1 cellular context compared by ENCODE assay signal in the genomic region with DNA sequence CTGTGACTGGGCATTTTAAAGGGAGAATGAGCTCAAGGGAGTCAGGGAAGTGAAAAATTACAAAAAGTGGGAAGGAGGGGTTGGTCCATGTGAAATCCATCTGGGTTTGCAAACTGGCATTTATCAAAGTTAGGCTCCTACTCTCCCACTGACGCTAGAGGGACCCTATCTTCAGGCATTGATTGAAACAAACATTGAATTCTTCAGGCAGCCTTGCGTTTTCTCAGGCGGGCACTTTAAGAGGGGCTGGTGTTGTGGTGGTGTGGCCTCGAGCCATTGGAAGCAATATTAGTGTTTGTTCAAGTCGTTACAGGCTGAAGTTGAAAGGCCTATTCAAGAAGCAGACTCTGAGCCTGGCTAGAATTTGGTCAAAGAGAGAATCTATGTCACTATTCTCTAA.
TF ChIP-seq lines count a peak whose summit lies in the region.

No MANE protein-coding gene starts in this region.

TF ChIP-seq in SK-N-SH, 30 proteins besides CTCF, POLR2A, EP300 and RAD21 (continued from another document):
- no peak for TF ChIP-seq EZH2phosphoT487 (IDR thresholded peaks at IDR 0.05; ENCODE audit: borderline replicate concordance, low read depth)
- TF ChIP-seq NRF1 (IDR thresholded peaks at IDR 0.05; ENCODE audit: low read depth, low read length) = no peak
- TF ChIP-seq SMC3 (IDR thresholded peaks at IDR 0.05; ENCODE audit: low read depth, low read length) = no peak
- TF ChIP-seq GABPA (IDR thresholded peaks at IDR 0.05; ENCODE audit: low read depth) = no peak
- TF ChIP-seq TEAD4 (IDR thresholded peaks at IDR 0.05; ENCODE audit: borderline replicate concordance, insufficient read depth) = no peak
- no peak for TF ChIP-seq JUND (IDR thresholded peaks at IDR 0.05)
- TF ChIP-seq FOXM1 (IDR thresholded peaks at IDR 0.05; ENCODE audit: low read depth) = no peak
- no peak for TF ChIP-seq MEF2A (IDR thresholded peaks at IDR 0.05; ENCODE audit: borderline replicate concordance, low read depth)
- no peak for TF ChIP-seq YY1 (IDR thresholded peaks at IDR 0.05; ENCODE audit: low read depth)
- TF ChIP-seq GATA2 (CRISPR knock-in tag; IDR thresholded peaks at IDR 0.05) = no peak
- no peak for TF ChIP-seq CHD2 (IDR thresholded peaks at IDR 0.05; ENCODE audit: low read length, partially characterized antibody)
- TF ChIP-seq POLR2AphosphoS5 (IDR thresholded peaks at IDR 0.05; ENCODE audit: low read depth, low read length) = no peak
- TF ChIP-seq FOXJ3 (CRISPR knock-in tag; IDR thresholded peaks at IDR 0.05) = no peak
